ENCODE assay signal across 1 cellular context in the genomic region with DNA sequence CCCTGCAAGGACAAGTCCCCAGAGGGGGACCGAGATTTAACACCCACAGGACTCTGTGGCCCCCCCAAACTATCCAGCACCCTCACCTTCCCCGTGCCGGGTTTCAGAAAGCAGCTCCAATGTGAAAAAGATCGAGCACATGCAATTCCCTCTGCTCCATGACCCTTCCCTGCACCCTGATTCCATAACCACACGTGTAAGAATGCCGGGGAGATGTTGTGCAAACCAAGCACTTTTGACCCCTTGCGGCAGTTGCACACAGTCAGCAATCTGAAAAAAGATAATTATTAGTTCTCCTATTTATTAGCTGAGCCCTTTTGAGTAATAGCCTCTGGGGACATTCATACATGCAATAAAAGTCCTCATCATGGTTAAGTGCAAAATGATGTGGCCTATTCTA.
A peak's percentile ranks its signal among the peaks of the same experiment; 100 is the strongest.
TF ChIP-seq lines count a peak whose summit lies in the region.

No MANE protein-coding gene starts in this region.

TF ChIP-seq in liver, 16 proteins besides CTCF, POLR2A, EP300 and RAD21:
- TF ChIP-seq, protein P1, sequence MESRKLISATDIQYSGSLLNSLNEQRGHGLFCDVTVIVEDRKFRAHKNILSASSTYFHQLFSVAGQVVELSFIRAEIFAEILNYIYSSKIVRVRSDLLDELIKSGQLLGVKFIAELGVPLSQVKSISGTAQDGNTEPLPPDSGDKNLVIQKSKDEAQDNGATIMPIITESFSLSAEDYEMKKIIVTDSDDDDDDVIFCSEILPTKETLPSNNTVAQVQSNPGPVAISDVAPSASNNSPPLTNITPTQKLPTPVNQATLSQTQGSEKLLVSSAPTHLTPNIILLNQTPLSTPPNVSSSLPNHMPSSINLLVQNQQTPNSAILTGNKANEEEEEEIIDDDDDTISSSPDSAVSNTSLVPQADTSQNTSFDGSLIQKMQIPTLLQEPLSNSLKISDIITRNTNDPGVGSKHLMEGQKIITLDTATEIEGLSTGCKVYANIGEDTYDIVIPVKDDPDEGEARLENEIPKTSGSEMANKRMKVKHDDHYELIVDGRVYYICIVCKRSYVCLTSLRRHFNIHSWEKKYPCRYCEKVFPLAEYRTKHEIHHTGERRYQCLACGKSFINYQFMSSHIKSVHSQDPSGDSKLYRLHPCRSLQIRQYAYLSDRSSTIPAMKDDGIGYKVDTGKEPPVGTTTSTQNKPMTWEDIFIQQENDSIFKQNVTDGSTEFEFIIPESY (IDR thresholded peaks at IDR 0.05) = no peak
- peak; percentile 44 to 52 for TF ChIP-seq RXRA (IDR thresholded peaks at IDR 0.05)
- TF ChIP-seq HNF4A (conservative IDR thresholded peaks at IDR 0.05) = peak in 1 of 2 donors; percentile 28
- no peak for TF ChIP-seq YY1 (IDR thresholded peaks at IDR 0.05)
TF ChIP-seq in liver: peak in this region for 2.
